Comparison of ENCODE assay signal across 16 cellular contexts in the genomic region with DNA sequence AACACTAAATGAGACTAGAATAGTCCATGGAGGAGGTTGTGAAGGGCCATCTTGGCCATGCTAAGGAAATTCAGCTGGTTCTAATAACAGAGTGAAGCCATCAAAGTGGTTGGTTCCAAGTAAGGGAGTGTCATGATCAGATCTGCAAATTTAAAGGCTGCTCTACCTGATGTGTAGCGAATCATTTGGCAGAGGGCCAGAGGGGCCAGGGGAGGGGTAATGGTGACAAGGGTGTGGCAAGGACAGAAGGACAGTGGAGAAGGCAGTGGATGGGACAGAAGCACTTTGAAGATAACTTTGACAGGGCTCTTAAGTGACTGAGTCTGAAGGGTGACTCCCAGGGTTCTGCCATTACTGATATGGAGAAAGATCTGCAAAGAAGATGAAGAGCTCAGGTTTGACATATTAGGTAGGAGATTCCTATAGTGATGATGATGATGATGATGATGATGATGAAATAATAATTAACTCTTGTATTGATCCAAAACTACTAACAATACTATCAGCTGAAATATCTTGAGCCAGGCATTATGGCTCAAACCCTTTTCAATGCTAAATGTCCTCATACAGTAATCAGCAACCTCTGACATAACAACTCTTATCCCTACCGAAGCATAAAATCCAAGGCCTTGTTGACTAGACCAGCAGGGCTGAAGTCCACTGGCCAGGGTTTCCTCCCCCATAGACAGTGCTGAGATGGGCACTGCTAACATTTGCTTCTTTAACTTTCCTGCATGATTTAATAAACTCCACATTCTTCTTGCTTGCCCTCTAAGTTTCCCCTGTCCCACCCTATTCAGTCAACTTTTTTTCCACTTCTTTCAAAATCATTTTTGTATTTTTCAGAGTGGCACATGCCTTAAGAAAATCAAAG.
"Had no signal": no experiment of that assay in that cellular context is flagged by ENCODE, and none has a peak within 500 bp of the region (broad histone marks: within the 10 kb centered on the region; RNA-seq: fewer than 3 reads in every experiment).

No MANE protein-coding gene starts in this region.

- H3K27me3 ChIP-seq: body of pancreas, foreskin keratinocyte, ovary, sigmoid colon, thyroid gland had no signal

- DNase-seq: activated CD4-positive, CD25-positive, alpha-beta regulatory T cell treated with anti-CD3 and anti-CD28 coated beads, Interleukin-2, amount 50 U/mL, for 72 hours; activated naive CD4-positive, alpha-beta T cell treated with anti-CD3 and anti-CD28 coated beads for 36 hours; amniotic stem cell; body of pancreas; central memory CD4-positive, alpha-beta T cell; effector CD8-positive, alpha-beta T cell; foreskin keratinocyte; lower lobe of right lung; sigmoid colon; stimulated activated CD4-positive, alpha-beta T cell treated with anti-CD3 and anti-CD28 coated beads, Interleukin-1b, Interleukin-23, amount 100 ng/mL, for 48 hours; SW 1271; thyroid gland had no signal

- H3K27ac Mint-ChIP-seq: activated naive CD4-positive, alpha-beta T cell treated with anti-CD3 and anti-CD28 coated beads for 36 hours; activated T-helper 2 cell treated with anti-CD3 and anti-CD28 coated beads, Interferon-gamma antibody, Interleukin-2, Interleukin-4, amounts not matched to agents 10 μg/mL and 5 μg/mL and 100 μg/mL, durations not matched to agents 14 hours and 24 hours and 36 hours; mesothelial cell of epicardium had no signal

- H3K4me3 Mint-ChIP-seq: activated naive CD4-positive, alpha-beta T cell treated with anti-CD3 and anti-CD28 coated beads for 36 hours; mesothelial cell of epicardium had no signal

- H3K27ac ChIP-seq: body of pancreas, foreskin keratinocyte, lower lobe of right lung, ovary, sigmoid colon, thyroid gland had no signal

- H3K4me1 Mint-ChIP-seq: mesothelial cell of epicardium had no signal

- H3K36me3 ChIP-seq: ovary had no signal

- H3K9me3 ChIP-seq: body of pancreas, lower lobe of right lung, ovary, sigmoid colon, thyroid gland had no signal

- FAIRE-seq: urothelium cell line had no signal

- H3K9me3 Mint-ChIP-seq: activated naive CD4-positive, alpha-beta T cell treated with anti-CD3 and anti-CD28 coated beads for 36 hours; activated T-helper 2 cell treated with anti-CD3 and anti-CD28 coated beads, Interferon-gamma antibody, Interleukin-2, Interleukin-4, amounts not matched to agents 10 μg/mL and 5 μg/mL and 100 μg/mL, durations not matched to agents 14 hours and 24 hours and 36 hours; mesothelial cell of epicardium had no signal

- H3K4me1 ChIP-seq: body of pancreas, foreskin keratinocyte, lower lobe of right lung, sigmoid colon, thyroid gland had no signal

- ATAC-seq: body of pancreas, foreskin keratinocyte, lower lobe of right lung had no signal

- H3K4me3 ChIP-seq: body of pancreas, lower lobe of right lung, ovary, sigmoid colon, thyroid gland had no signal
